ENCODE assay signal across 29 cellular contexts in genomic region chr7:130040576-130040975, GRCh38.
"Had no signal": no experiment of that assay in that cellular context is flagged by ENCODE, and none has a peak within 500 bp of the region (broad histone marks: within the 10 kb centered on the region; RNA-seq: fewer than 3 reads in every experiment).

No MANE protein-coding gene starts in this region.

- H3K27ac Mint-ChIP-seq: stimulated activated effector memory CD8-positive, alpha-beta T cell treated with anti-CD3 and anti-CD28 coated beads, Interleukin-12 subunit alpha, Interleukin-12 subunit beta, amount 100 ng/mL, for 72 hours; stimulated activated memory B cell treated with anti-CD40 and anti-IgM and Interleukin-4, amounts not matched to agents 10 μg/mL and 1 μg/mL and 100 μg/mL, for 72 hours; stimulated activated naive B cell treated with anti-CD40 and anti-IgM and Interleukin-4, amounts not matched to agents 10 μg/mL and 1 μg/mL and 100 μg/mL, for 72 hours; stimulated activated naive CD8-positive, alpha-beta T cell treated with anti-CD3 and anti-CD28 coated beads, Interleukin-15, amount 100 ng/mL, for 72 hours; stimulated activated naive CD8-positive, alpha-beta T cell treated with anti-CD3 and anti-CD28 coated beads, Interleukin-15, Interleukin-2, amounts not matched to agents 100 ng/mL and 50 ng/mL, for 24 hours; type B pancreatic cell had no signal

- FAIRE-seq: urothelium cell line had no signal

- H3K27ac ChIP-seq: stomach, suprapubic skin, testis, thoracic aorta, thyroid gland, tibial artery, tibial nerve, transverse colon, upper lobe of left lung, upper lobe of right lung, uterus, vagina had no signal

- DNase-seq: stimulated activated CD4-positive, alpha-beta T cell treated with anti-CD3 and anti-CD28 coated beads, Interleukin-2, amount 100 ng/mL, for 48 hours; stimulated activated CD4-positive, alpha-beta T cell treated with anti-CD3 and anti-CD28 coated beads, Interleukin-4, amount 100 ng/mL, for 1 hour; stimulated activated CD4-positive, alpha-beta T cell treated with anti-CD3 and anti-CD28 coated beads, Interleukin-4, amount 100 ng/mL, for 24 hours; stimulated activated CD4-positive, alpha-beta T cell treated with anti-CD3 and anti-CD28 coated beads, Interleukin-4, amount 100 ng/mL, for 4 hours; stimulated activated CD8-positive, alpha-beta memory T cell treated with anti-CD3 and anti-CD28 coated beads, Interleukin-4, amount 100 ng/mL, for 48 hours; stimulated activated naive B cell treated with anti-CD40 and anti-IgM and Interleukin-4, amounts not matched to agents 10 μg/mL and 1 μg/mL and 100 μg/mL, for 72 hours; stimulated activated naive CD4-positive, alpha-beta T cell; stimulated activated naive CD4-positive, alpha-beta T cell treated with Interleukin-2 at 50 U/mL for 16 hours; stimulated activated naive CD8-positive, alpha-beta T cell treated with anti-CD3 and anti-CD28 coated beads, Interleukin-15, amount 100 ng/mL, for 72 hours; stimulated activated naive CD8-positive, alpha-beta T cell treated with anti-CD3 and anti-CD28 coated beads, Interleukin-15, Interleukin-2, amounts not matched to agents 100 U/mL and 50 U/mL, for 24 hours; stomach; substantia nigra; testis; thyroid gland; tibial artery; transverse colon; trophoblast cell; upper lobe of left lung; upper lobe of right lung; uterus had no signal

- H3K27me3 ChIP-seq: stomach, suprapubic skin, testis, thyroid gland, tibial artery, tibial nerve, transverse colon, upper lobe of left lung, upper lobe of right lung, uterus, vagina had no signal

- H3K27me3 Mint-ChIP-seq: stimulated activated memory B cell treated with anti-CD40 and anti-IgM and Interleukin-4, amounts not matched to agents 10 μg/mL and 1 μg/mL and 100 μg/mL, for 72 hours; stimulated activated naive B cell treated with anti-CD40 and anti-IgM and Interleukin-4, amounts not matched to agents 10 μg/mL and 1 μg/mL and 100 μg/mL, for 72 hours; stimulated activated naive CD8-positive, alpha-beta T cell treated with anti-CD3 and anti-CD28 coated beads, Interleukin-15, amount 100 ng/mL, for 72 hours; stimulated activated naive CD8-positive, alpha-beta T cell treated with anti-CD3 and anti-CD28 coated beads, Interleukin-15, Interleukin-2, amounts not matched to agents 100 ng/mL and 50 ng/mL, for 24 hours; type B pancreatic cell had no signal

- H3K4me3 Mint-ChIP-seq: stimulated activated effector memory CD8-positive, alpha-beta T cell treated with anti-CD3 and anti-CD28 coated beads, Interleukin-12 subunit alpha, Interleukin-12 subunit beta, amount 100 ng/mL, for 72 hours; stimulated activated memory B cell treated with anti-CD40 and anti-IgM and Interleukin-4, amounts not matched to agents 10 μg/mL and 1 μg/mL and 100 μg/mL, for 72 hours; stimulated activated naive B cell treated with anti-CD40 and anti-IgM and Interleukin-4, amounts not matched to agents 10 μg/mL and 1 μg/mL and 100 μg/mL, for 72 hours; stimulated activated naive CD8-positive, alpha-beta T cell treated with anti-CD3 and anti-CD28 coated beads, Interleukin-15, amount 100 ng/mL, for 72 hours; stimulated activated naive CD8-positive, alpha-beta T cell treated with anti-CD3 and anti-CD28 coated beads, Interleukin-15, Interleukin-2, amounts not matched to agents 100 ng/mL and 50 ng/mL, for 24 hours; type B pancreatic cell had no signal

- H3K4me3 ChIP-seq: stomach, suprapubic skin, testis, thoracic aorta, thyroid gland, tibial artery, tibial nerve, transverse colon, upper lobe of left lung, upper lobe of right lung, uterus, vagina had no signal

- H3K4me1 Mint-ChIP-seq: stimulated activated effector memory CD8-positive, alpha-beta T cell treated with anti-CD3 and anti-CD28 coated beads, Interleukin-12 subunit alpha, Interleukin-12 subunit beta, amount 100 ng/mL, for 72 hours; stimulated activated memory B cell treated with anti-CD40 and anti-IgM and Interleukin-4, amounts not matched to agents 10 μg/mL and 1 μg/mL and 100 μg/mL, for 72 hours; stimulated activated naive B cell treated with anti-CD40 and anti-IgM and Interleukin-4, amounts not matched to agents 10 μg/mL and 1 μg/mL and 100 μg/mL, for 72 hours; stimulated activated naive CD8-positive, alpha-beta T cell treated with anti-CD3 and anti-CD28 coated beads, Interleukin-15, amount 100 ng/mL, for 72 hours had no signal

- H3K9me3 Mint-ChIP-seq: stimulated activated effector memory CD8-positive, alpha-beta T cell treated with anti-CD3 and anti-CD28 coated beads, Interleukin-12 subunit alpha, Interleukin-12 subunit beta, amount 100 ng/mL, for 72 hours; stimulated activated memory B cell treated with anti-CD40 and anti-IgM and Interleukin-4, amounts not matched to agents 10 μg/mL and 1 μg/mL and 100 μg/mL, for 72 hours; stimulated activated naive B cell treated with anti-CD40 and anti-IgM and Interleukin-4, amounts not matched to agents 10 μg/mL and 1 μg/mL and 100 μg/mL, for 72 hours; stimulated activated naive CD8-positive, alpha-beta T cell treated with anti-CD3 and anti-CD28 coated beads, Interleukin-15, amount 100 ng/mL, for 72 hours; stimulated activated naive CD8-positive, alpha-beta T cell treated with anti-CD3 and anti-CD28 coated beads, Interleukin-15, Interleukin-2, amounts not matched to agents 100 ng/mL and 50 ng/mL, for 24 hours; type B pancreatic cell had no signal

- H3K9me3 ChIP-seq: stomach, suprapubic skin, testis, thoracic aorta, thyroid gland, tibial artery, tibial nerve, transverse colon, upper lobe of left lung, upper lobe of right lung, uterus, vagina had no signal

- H3K4me1 ChIP-seq: stomach, suprapubic skin, testis, thyroid gland, tibial artery, tibial nerve, transverse colon, upper lobe of left lung, upper lobe of right lung, uterus, vagina had no signal

- ATAC-seq: stimulated activated effector memory CD8-positive, alpha-beta T cell treated with anti-CD3 and anti-CD28 coated beads, Interleukin-12 subunit alpha, Interleukin-12 subunit beta, amount 100 ng/mL, for 72 hours; stimulated activated memory B cell treated with anti-CD40 and anti-IgM and Interleukin-4, amounts not matched to agents 10 μg/mL and 1 μg/mL and 100 μg/mL, for 72 hours; stimulated activated naive B cell treated with anti-CD40 and anti-IgM and Interleukin-4, amounts not matched to agents 10 μg/mL and 1 μg/mL and 100 μg/mL, for 72 hours; stimulated activated naive CD8-positive, alpha-beta T cell treated with anti-CD3 and anti-CD28 coated beads, Interleukin-15, amount 100 ng/mL, for 72 hours; stimulated activated naive CD8-positive, alpha-beta T cell treated with anti-CD3 and anti-CD28 coated beads, Interleukin-15, Interleukin-2, amounts not matched to agents 100 U/mL and 50 U/mL, for 24 hours; upper lobe of right lung had no signal

- H3K36me3 ChIP-seq: uterus had no signal
